8 cellular contexts compared by ENCODE assay signal in the genomic region with DNA sequence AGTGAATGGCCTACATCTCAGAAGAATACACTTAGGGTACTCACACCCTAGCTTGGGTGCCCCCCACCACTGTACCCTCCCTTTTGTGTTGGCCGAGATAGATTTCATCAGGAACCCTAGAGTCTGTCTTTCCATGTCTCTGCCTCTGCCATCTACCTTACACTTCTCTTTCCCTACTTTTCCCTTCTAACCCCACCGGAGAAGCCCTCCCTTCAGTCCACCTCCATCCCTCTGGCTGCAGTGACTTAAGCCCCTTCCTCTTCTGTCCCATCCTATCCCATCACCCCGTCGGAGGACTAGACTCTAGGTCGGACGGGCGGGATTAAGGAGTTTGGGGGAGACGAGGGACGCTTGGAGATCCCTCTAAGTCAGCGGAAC. TPM values are rescaled to one million over a fixed set of nuclear protein-coding genes. Genes with fewer than 3 reads are reported as not detected.
DNase-seq lines count a peak whose midpoint lies in the region; ATAC-seq and TF ChIP-seq lines count a peak whose summit lies in the region.

No MANE protein-coding gene starts in this region.

- peak overlapping the region; percentile 81 for H3K27ac ChIP-seq in cardiac muscle cell
- no peak overlapping the region for H3K27ac ChIP-seq in mesendoderm (ENCODE audit: low read depth, low read length)
- peak overlapping the region; percentile 57 for H3K27ac ChIP-seq in urinary bladder (ENCODE audit: low read depth)

- H3K4me3 ChIP-seq in cardiac muscle cell (peak overlapping the region; percentile 82), mesendoderm (ENCODE audit: low read length) (no peak overlapping the region), urinary bladder (ENCODE audit: low read depth, low read length) (peak overlapping the region; percentile 81)

- peaks cover 32% of the 10 kb centered on the region for H3K4me1 ChIP-seq in cardiac muscle cell (ENCODE audit: low read depth)
- H3K4me1 ChIP-seq in mesendoderm (ENCODE audit: control insufficient read depth, low read depth, low read length): peaks cover 14% of the 10 kb centered on the region
- peaks cover 4% of the 10 kb centered on the region for H3K4me1 ChIP-seq in urinary bladder (ENCODE audit: insufficient read depth)

- no peak overlapping the region for H3K4ac ChIP-seq in mesendoderm (ENCODE audit: low read depth, low read length)

- H3K23ac ChIP-seq in mesendoderm (ENCODE audit: low read length): no peak overlapping the region

- intact Hi-C loops in left cardiac atrium (cut with DNase I) (no loop called here), MCF 10A (cut with micrococcal nuclease) (no loop called here)

- H4K5ac ChIP-seq in mesendoderm (ENCODE audit: low read length): peak overlapping the region; percentile 50

- no peak overlapping the region for H2BK120ac ChIP-seq in mesendoderm (ENCODE audit: low read depth, low read length)

- H3K9ac ChIP-seq in mesendoderm (ENCODE audit: low read length): peak overlapping the region; percentile 61

- H2BK15ac ChIP-seq in mesendoderm (replicated peaks; ENCODE audit: low read depth): no peak overlapping the region

- WGBS in mesendoderm (ENCODE audit: extremely low coverage, insufficient coverage, low lambda C conversion rate): no CpG with 5 or more reads among the region's 10 CpGs
- 6% methylated on average over 10 of the region's 10 CpGs for WGBS in urinary bladder

- no peaks in the 10 kb centered on the region for H3K9me3 Mint-ChIP-seq in MCF 10A (ENCODE audit: unreplicated experiment)

- H3K27ac Mint-ChIP-seq in MCF 10A (ENCODE audit: low read depth, unreplicated experiment): peak overlapping the region; percentile 96

- H2AK5ac ChIP-seq in mesendoderm (ENCODE audit: low read length): no peak overlapping the region

- peak overlapping the region; percentile 86 for H3K4me3 Mint-ChIP-seq in MCF 10A (ENCODE audit: unreplicated experiment)

- H3K4me1 Mint-ChIP-seq in MCF 10A (ENCODE audit: insufficient read depth, unreplicated experiment): peaks cover 43% of the 10 kb centered on the region

- H2BK5ac ChIP-seq in mesendoderm (ENCODE audit: low read length): no peak overlapping the region

- H3K27me3 Mint-ChIP-seq in MCF 10A (ENCODE audit: insufficient read depth, unreplicated experiment): no peaks in the 10 kb centered on the region

- TF ChIP-seq CTCF in cardiac muscle cell (IDR thresholded peaks at IDR 0.05; ENCODE audit: low read depth, low read length): no peak
- TF ChIP-seq CTCF in MCF 10A (IDR thresholded peaks at IDR 0.05; ENCODE audit: unreplicated experiment): no peak

- peak overlapping the region; percentile 82 for H3K56ac ChIP-seq in mesendoderm (ENCODE audit: low read length)

- CTCF ChIA-PET in MCF 10A (lab: Yijun Ruan, JAX): interaction anchor here (1.1 to 2.0 kb wide), 2 partner anchors 15 to 82 kb away, joined by 4 to 9 read pairs; a partner anchor contains a TSS

- peaks cover 5% of the 10 kb centered on the region for H3K79me1 ChIP-seq in mesendoderm (ENCODE audit: low read length)

- no peak overlapping the region for H3K18ac ChIP-seq in mesendoderm (ENCODE audit: low read length)

- no peak overlapping the region for H4K8ac ChIP-seq in mesendoderm (ENCODE audit: low read depth, low read length)

- POLR2A ChIA-PET in MCF 10A (lab: Yijun Ruan, JAX): interaction anchor here (0.7 to 9.0 kb wide), 13 partner anchors 10 to 467 kb away, joined by 3 to 278 read pairs (median 6); a partner anchor contains a TSS

- H3K79me2 ChIP-seq in mesendoderm (ENCODE audit: control insufficient read depth, insufficient read depth, low read length): peaks cover 7% of the 10 kb centered on the region

- H3K36me3 ChIP-seq in cardiac muscle cell (peaks cover 23% of the 10 kb centered on the region), mesendoderm (ENCODE audit: control insufficient read depth, insufficient read depth, low read length) (peaks cover 10% of the 10 kb centered on the region), urinary bladder (ENCODE audit: insufficient read depth) (no peaks in the 10 kb centered on the region)

- ATAC-seq in left cardiac atrium: no peak
- ATAC-seq in GM19324 (IDR thresholded peaks at IDR 0.05; ENCODE audit: low FRiP score, unreplicated experiment): no peak

- BruUV-seq in MCF 10A (replicated peaks; lab: Mats Ljungman, UMichigan): no TSS peak

- H3K36me3 Mint-ChIP-seq in MCF 10A (ENCODE audit: insufficient read depth, unreplicated experiment): peaks cover 55% of the 10 kb centered on the region

- no peaks in the 10 kb centered on the region for H3K9me3 ChIP-seq in cardiac muscle cell (ENCODE audit: low read depth)

- no peaks in the 10 kb centered on the region for H3K27me3 ChIP-seq in cardiac muscle cell
- H3K27me3 ChIP-seq in mesendoderm (ENCODE audit: insufficient read depth, low read length, poor library complexity): no peaks in the 10 kb centered on the region

- peak overlapping the region; percentile 25 for H3K4me2 ChIP-seq in mesendoderm (ENCODE audit: low read length)

- DNase-seq in cardiac muscle cell (ENCODE audit: low read depth in 1 of 2, low spot score in 1 of 2) (no peak), left cardiac atrium (no peak), MCF 10A (ENCODE audit: unreplicated experiment) (no peak), mesendoderm (no peak), NCI-H1417 treated with DMSO at 0.1 percent for 48 hours (lab: John Stamatoyannopoulos, UW) (no peak), activated gamma-delta T cell treated with Interleukin-2 at 50 U/mL for 16 hours (no peak)

RNA-seq across cellular contexts. Expression of a gene that starts 0.2 kb away (rescaled TPM):
- 32.9 and 40.6 TPM in 2 replicates for total RNA-seq in cardiac muscle cell
- 6.8 and 7.4 TPM in 2 replicates for polyA plus RNA-seq in cardiac muscle cell
- total RNA-seq in left cardiac atrium: 10 to 100 TPM; 21.3 to 22.9 TPM
- 7.6 TPM in 2 replicates for total RNA-seq in MCF 10A (2022)
- polyA plus RNA-seq in mesendoderm (2013, experiment 1 of 2): 15.9 TPM
- polyA plus RNA-seq in mesendoderm (2013, experiment 2 of 2): 14.2 TPM
- total RNA-seq in urinary bladder: 19.4 TPM
- 17.1 TPM for polyA plus RNA-seq in urinary bladder

RNA-seq across cellular contexts. Expression of a gene that starts 0.3 kb away (rescaled TPM):
- total RNA-seq in cardiac muscle cell: 291 and 364 TPM in 2 replicates
- 573 and 681 TPM in 2 replicates for polyA plus RNA-seq in cardiac muscle cell
- 1,000 to 10,000 TPM in 1 of 2 donors, 100 to 1,000 TPM in 1; 891 to 1,101 TPM for total RNA-seq in left cardiac atrium
- 387 and 413 TPM in 2 replicates for total RNA-seq in MCF 10A (2022)
- polyA plus RNA-seq in mesendoderm (2013, experiment 1 of 2): 129 TPM
- 129 TPM for polyA plus RNA-seq in mesendoderm (2013, experiment 2 of 2)
- total RNA-seq in urinary bladder: 130 TPM
- polyA plus RNA-seq in urinary bladder: 314 TPM

RNA-seq across cellular contexts. Expression of a gene that starts 14.9 kb away (rescaled TPM):
- total RNA-seq in cardiac muscle cell (87.4 and 121 TPM in 2 replicates), left cardiac atrium (10 to 100 TPM; 22.5 to 23.8 TPM), MCF 10A (2022) (34.9 and 37.4 TPM in 2 replicates), urinary bladder (45.5 TPM)
- polyA plus RNA-seq in cardiac muscle cell (79.2 and 80.3 TPM in 2 replicates), urinary bladder (41.5 TPM)
- polyA plus RNA-seq in mesendoderm (2013, experiment 1 of 2): 25.9 TPM
- 25.1 TPM for polyA plus RNA-seq in mesendoderm (2013, experiment 2 of 2)

RNA-seq across cellular contexts. Expression of a gene that starts 19.8 kb away (rescaled TPM):
- total RNA-seq in cardiac muscle cell (53.5 and 57.7 TPM in 2 replicates), left cardiac atrium (10 to 100 TPM; 18.5 to 27.5 TPM), MCF 10A (2022) (41.8 and 47.1 TPM in 2 replicates), urinary bladder (18.8 TPM)
- polyA plus RNA-seq in cardiac muscle cell (53.9 and 65.0 TPM in 2 replicates), urinary bladder (39.0 TPM)
- 80.4 TPM for polyA plus RNA-seq in mesendoderm (2013, experiment 1 of 2)
- 80.7 TPM for polyA plus RNA-seq in mesendoderm (2013, experiment 2 of 2)

RNA-seq across cellular contexts. Expression of a gene that starts 22.8 kb away (rescaled TPM):
- total RNA-seq in cardiac muscle cell (517 and 760 TPM in 2 replicates), left cardiac atrium (100 to 1,000 TPM; 459 to 475 TPM), MCF 10A (2022) (226 and 294 TPM in 2 replicates), urinary bladder (246 TPM)
- polyA plus RNA-seq in cardiac muscle cell (772 and 773 TPM in 2 replicates), urinary bladder (681 TPM)
- 386 TPM for polyA plus RNA-seq in mesendoderm (2013, experiment 1 of 2)
- polyA plus RNA-seq in mesendoderm (2013, experiment 2 of 2): 384 TPM
